Comparison of ENCODE assay signal across 14 cellular contexts in genomic region chr3:184820525-184820924, GRCh38. TPM values are rescaled to one million over a fixed set of nuclear protein-coding genes. Genes with fewer than 3 reads are reported as not detected.
A peak's percentile ranks its signal among the peaks of the same experiment; 100 is the strongest.
DNase-seq lines count a peak whose midpoint lies in the region; ATAC-seq and TF ChIP-seq lines count a peak whose summit lies in the region.
"Had no signal": no experiment of that assay in that cellular context is flagged by ENCODE, and none has a peak within 500 bp of the region (broad histone marks: within the 10 kb centered on the region; RNA-seq: fewer than 3 reads in every experiment).

No MANE protein-coding gene starts in this region.

- H2BK120ac ChIP-seq in neuronal stem cell (ENCODE audit: low read depth, low read length): no peak overlapping the region

- no peak for TF ChIP-seq POLR2A in right lobe of liver (IDR thresholded peaks at IDR 0.05)

- H3K4me1 ChIP-seq in left ventricle myocardium inferior (peaks cover 86% of the 10 kb centered on the region), psoas muscle (peaks cover 68% of the 10 kb centered on the region), right lobe of liver (no peaks in the 10 kb centered on the region), neuronal stem cell (ENCODE audit: control insufficient read depth in 2 of 2, insufficient read depth in 1 of 2, low read depth in 1 of 2, low read length in 2 of 2) (no peaks in the 10 kb centered on the region)

- H3K27ac ChIP-seq in left ventricle myocardium inferior (replicated peaks): peak overlapping the region; percentile 74
- H3K27ac ChIP-seq in psoas muscle: peak overlapping the region; percentile 97
- H3K27ac ChIP-seq in right lobe of liver: no peak overlapping the region
- H3K27ac ChIP-seq in neuronal stem cell (replicated peaks; ENCODE audit: low read length): no peak overlapping the region
- H3K27ac ChIP-seq: HL-60 had no signal

- no peak overlapping the region for H2AK5ac ChIP-seq in neuronal stem cell (ENCODE audit: low read depth, low read length)

- H4K91ac ChIP-seq in neuronal stem cell (ENCODE audit: low read depth, low read length, poor library complexity): no peak overlapping the region

- no peak overlapping the region for H3K23ac ChIP-seq in neuronal stem cell (ENCODE audit: low read depth, low read length, poor library complexity)

- H2AFZ ChIP-seq in neuronal stem cell (ENCODE audit: low read length): no peak overlapping the region

- no peaks in the 10 kb centered on the region for H3K9me3 Mint-ChIP-seq in activated T-helper 17 cell treated with anti-CD3 and anti-CD28 coated beads, Interleukin-2, amount 50 U/mL, for 72 hours
- H3K9me3 Mint-ChIP-seq: CD4-positive, alpha-beta T cell; HFFc6 had no signal

- no peaks in the 10 kb centered on the region for H3K36me3 ChIP-seq in left ventricle myocardium inferior
- H3K36me3 ChIP-seq in psoas muscle (ENCODE audit: insufficient read depth in 1 of 2, low read depth in 1 of 2): peaks cover 0 to 7% of the 10 kb centered on the region in 2 donors
- peaks cover 0 to 5% (median 0%) of the 10 kb centered on the region in 4 donors for H3K36me3 ChIP-seq in right lobe of liver
- H3K36me3 ChIP-seq in neuronal stem cell (replicated peaks in 1 of 2; ENCODE audit: control insufficient read depth in 2 of 2, insufficient read depth in 2 of 2, low read length in 2 of 2): no peaks in the 10 kb centered on the region

- no peak overlapping the region for H4K8ac ChIP-seq in neuronal stem cell (ENCODE audit: low read depth, low read length)

- H3K18ac ChIP-seq in neuronal stem cell (ENCODE audit: low read length): no peak overlapping the region

- H3K14ac ChIP-seq in neuronal stem cell (ENCODE audit: low read length): no peak overlapping the region

- intact Hi-C loops in left ventricle myocardium inferior (cut with micrococcal nuclease): no loop called here
- intact Hi-C loops in Right ventricle myocardium inferior (cut with DNase I): no loop called here
- intact Hi-C loops in psoas muscle (cut with DNase I): no loop called here
- intact Hi-C loops in right lobe of liver (cut with DNase I): no loop called here

- peaks cover 38% of the 10 kb centered on the region for H3K36me3 Mint-ChIP-seq in activated T-helper 17 cell treated with anti-CD3 and anti-CD28 coated beads, Interleukin-2, amount 50 U/mL, for 72 hours (ENCODE audit: low read depth)

- no peaks in the 10 kb centered on the region for H3K27me3 ChIP-seq in left ventricle myocardium inferior (ENCODE audit: low read depth)
- H3K27me3 ChIP-seq in psoas muscle (ENCODE audit: insufficient read depth in 3 of 3, low read length in 2 of 3): no peaks in the 10 kb centered on the region
- H3K27me3 ChIP-seq in right lobe of liver: no peaks in the 10 kb centered on the region
- H3K27me3 ChIP-seq in neuronal stem cell (ENCODE audit: control insufficient read depth in 3 of 3, insufficient read depth in 3 of 3, low read depth in 1 of 3, low read length in 3 of 3): no peaks in the 10 kb centered on the region

- no peak overlapping the region for H2BK5ac ChIP-seq in neuronal stem cell (ENCODE audit: low read length)

- H3K4ac ChIP-seq in neuronal stem cell (ENCODE audit: low read length): no peak overlapping the region

- no peak overlapping the region for H2BK15ac ChIP-seq in neuronal stem cell (ENCODE audit: low read length)

- H3K4me1 Mint-ChIP-seq in activated T-helper 17 cell treated with anti-CD3 and anti-CD28 coated beads, Interleukin-2, amount 50 U/mL, for 72 hours: peaks cover 7% of the 10 kb centered on the region

- ATAC-seq in Right ventricle myocardium inferior (no peak), psoas muscle (no peak), right lobe of liver (no peak), HG02970 (IDR thresholded peaks at IDR 0.05; ENCODE audit: low FRiP score, unreplicated experiment) (no peak)
- no peak for ATAC-seq in activated T-helper 17 cell treated with anti-CD3 and anti-CD28 coated beads, Interleukin-2, amount 50 U/mL, for 72 hours (replicated peaks)

- DNase-seq in left ventricle myocardium inferior: no peak
- no peak for DNase-seq in Right ventricle myocardium inferior (ENCODE audit: missing footprints)
- DNase-seq in psoas muscle: no peak
- DNase-seq in right lobe of liver: no peak
- DNase-seq in neuronal stem cell (ENCODE audit: low spot score): no peak
- DNase-seq: C1 segment of cervical spinal cord; CD4-positive, alpha-beta T cell; DMS79; HCEC 1CT; HFFc6 had no signal

- no peak overlapping the region for H3K4me2 ChIP-seq in neuronal stem cell (ENCODE audit: insufficient read depth, low read length, poor library complexity, severe bottlenecking)

- H3K9me3 ChIP-seq in left ventricle myocardium inferior (replicated peaks) (no peaks in the 10 kb centered on the region), psoas muscle (no peaks in the 10 kb centered on the region), right lobe of liver (no peaks in the 10 kb centered on the region), neuronal stem cell (replicated peaks in 1 of 2; ENCODE audit: control insufficient read depth in 2 of 2, insufficient read depth in 1 of 2, low read depth in 1 of 2, low read length in 2 of 2) (peaks cover 0 to 1% of the 10 kb centered on the region in 2 donors)

- no peak overlapping the region for H3K4me3 ChIP-seq in left ventricle myocardium inferior
- H3K4me3 ChIP-seq in psoas muscle: no peak overlapping the region
- no peak overlapping the region for H3K4me3 ChIP-seq in right lobe of liver
- no peak overlapping the region for H3K4me3 ChIP-seq in neuronal stem cell (ENCODE audit: low read length in 2 of 2)

- H3K27me3 Mint-ChIP-seq in activated T-helper 17 cell treated with anti-CD3 and anti-CD28 coated beads, Interleukin-2, amount 50 U/mL, for 72 hours: no peaks in the 10 kb centered on the region
- H3K27me3 Mint-ChIP-seq: B cell; CD4-positive, alpha-beta T cell had no signal

- H2BK12ac ChIP-seq in neuronal stem cell (ENCODE audit: low read length): no peak overlapping the region

- TF ChIP-seq CTCF in left ventricle myocardium inferior (IDR thresholded peaks at IDR 0.05; ENCODE audit: borderline replicate concordance) (no peak), psoas muscle (IDR thresholded peaks at IDR 0.05) (no peak), right lobe of liver (IDR thresholded peaks at IDR 0.05) (no peak)

- H3K4me3 Mint-ChIP-seq in activated T-helper 17 cell treated with anti-CD3 and anti-CD28 coated beads, Interleukin-2, amount 50 U/mL, for 72 hours: no peak overlapping the region
- H3K4me3 Mint-ChIP-seq: B cell; CD4-positive, alpha-beta T cell; HFFc6 had no signal

- no peaks in the 10 kb centered on the region for H3K79me1 ChIP-seq in neuronal stem cell (ENCODE audit: low read depth, low read length)

- peak overlapping the region; percentile 26 for H3K27ac Mint-ChIP-seq in activated T-helper 17 cell treated with anti-CD3 and anti-CD28 coated beads, Interleukin-2, amount 50 U/mL, for 72 hours
- H3K27ac Mint-ChIP-seq: B cell; CD4-positive, alpha-beta T cell; HFFc6 had no signal

- H3K9ac ChIP-seq in neuronal stem cell (ENCODE audit: low read depth, low read length, poor library complexity): no peak overlapping the region

RNA-seq across cellular contexts. Expression of gene VPS8, which starts 8.6 kb away (rescaled TPM):
- total RNA-seq in left ventricle myocardium inferior (83.9 TPM), Right ventricle myocardium inferior (46.1 TPM), psoas muscle (10 to 100 TPM; 30.8 to 52.6 (median 50.6) TPM), right lobe of liver (10 to 100 TPM; 20.4 to 24.5 (median 21.3) TPM)
- 10 to 100 TPM; 43.7 to 73.6 TPM for total RNA-seq in activated T-helper 17 cell treated with anti-CD3 and anti-CD28 coated beads, Interleukin-2, amount 50 U/mL, for 72 hours
- 10 to 100 TPM; 11.4 to 28.9 (median 13.1) TPM for polyA plus RNA-seq in psoas muscle
- 12.9 TPM for polyA plus RNA-seq in neuronal stem cell (2013, experiment 1 of 2)
- polyA plus RNA-seq in neuronal stem cell (2013, experiment 2 of 2): 12.8 TPM

Comparison
In these comparisons a context has a peak if more than half of its experiments do, and no peak if none do; other contexts are left out.
1. H3K27ac ChIP-seq: peak in left ventricle myocardium inferior (single experiment) and psoas muscle (single experiment); none in right lobe of liver (0 of 3) and neuronal stem cell (single experiment).